ENCODE assay signal across 8 cellular contexts in the genomic region with DNA sequence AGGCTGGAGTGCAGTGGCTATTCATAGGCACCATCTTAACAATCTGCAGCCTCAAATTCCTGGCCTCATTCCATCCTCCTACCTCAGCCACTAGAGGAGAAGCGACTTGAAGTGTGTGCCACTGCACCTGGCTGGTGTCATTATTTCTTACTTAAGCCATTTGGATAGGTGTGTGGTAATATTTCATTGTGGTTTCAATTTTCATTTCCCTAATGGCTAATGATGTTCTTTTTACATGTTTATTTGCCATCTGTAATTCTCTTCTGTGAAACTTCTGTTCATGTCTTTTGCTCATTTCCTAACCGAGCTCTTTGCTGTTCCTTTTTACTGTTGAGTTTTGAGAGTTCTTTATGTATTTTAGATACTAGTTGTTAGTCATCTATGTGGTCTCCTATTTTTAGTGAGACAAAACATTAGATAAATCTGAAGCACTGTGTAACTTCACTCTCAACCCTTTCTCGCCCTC.
DNase-seq lines count a peak whose midpoint lies in the region; ATAC-seq and TF ChIP-seq lines count a peak whose summit lies in the region.
"Had no signal": no experiment of that assay in that cellular context is flagged by ENCODE, and none has a peak within 500 bp of the region (broad histone marks: within the 10 kb centered on the region; RNA-seq: fewer than 3 reads in every experiment).

No MANE protein-coding gene starts in this region.

- H3K4me2 ChIP-seq in IMR-90 (ENCODE audit: low read depth, low read length) = no peak overlapping the region

- CTCF ChIA-PET in IMR-90 (lab: Yijun Ruan, JAX) = no interaction called here

- dilution Hi-C loops in IMR-90 (cut with HindIII; ENCODE audit: low sequenced_read_pairs, unreplicated experiment) = no loop called here

- POLR2A ChIA-PET in IMR-90 (lab: Charles Lee; ENCODE audit: unreplicated experiment) = no interaction called here

- DNase-seq in IMR-90 (peak; percentile 12), fibroblast of villous mesenchyme (ENCODE audit: low read depth) (peak; percentile 16), EL (no peak), inferior parietal cortex (ENCODE audit: extremely low spot score) (no peak)
- DNase-seq in stimulated activated naive CD4-positive, alpha-beta T cell (lab: John Stamatoyannopoulos, UW) = no peak

- no peaks in the 10 kb centered on the region for H3K36me3 ChIP-seq in IMR-90 (ENCODE audit: control insufficient read depth, insufficient read depth, low read length)

- no peak overlapping the region; the same call in 1 of the 2 replicates for H3K27ac ChIP-seq in IMR-90 (ENCODE audit: insufficient read depth, low read length)
- H3K27ac ChIP-seq: SK-N-MC had no signal

- H4K91ac ChIP-seq in IMR-90 (ENCODE audit: insufficient read depth, low read depth, low read length) = no peak overlapping the region

- H3K23ac ChIP-seq in IMR-90 (ENCODE audit: low read depth, low read length) = no peak overlapping the region

- H3K14ac ChIP-seq in IMR-90 (replicated peaks; ENCODE audit: low read depth, low read length) = no peak overlapping the region

- no peak for TF ChIP-seq RAD21 in IMR-90 (IDR thresholded peaks at IDR 0.05; ENCODE audit: low read length)

- no peak overlapping the region for H3K18ac ChIP-seq in IMR-90 (ENCODE audit: low read depth, low read length)

- H3K4ac ChIP-seq in IMR-90 (ENCODE audit: low read depth, low read length) = no peak overlapping the region

- no peak overlapping the region for H2BK120ac ChIP-seq in IMR-90 (ENCODE audit: low read depth, low read length)

- peak; percentile 48 for ATAC-seq in GM18508 (IDR thresholded peaks at IDR 0.05; ENCODE audit: insufficient read depth, unreplicated experiment)
- peak; percentile 82 for ATAC-seq in GM21447 (IDR thresholded peaks at IDR 0.05; ENCODE audit: unreplicated experiment)
- ATAC-seq in IMR-90 (ENCODE audit: low read depth) = no peak

- no peaks in the 10 kb centered on the region for H3K27me3 ChIP-seq in IMR-90 (ENCODE audit: control insufficient read depth, insufficient read depth, low read length)

- TF ChIP-seq CTCF in IMR-90 (conservative IDR thresholded peaks at IDR 0.05; ENCODE audit: low read depth, low read length) (no peak), fibroblast of villous mesenchyme (IDR thresholded peaks at IDR 0.05; ENCODE audit: insufficient read depth, low read depth, low read length) (no peak)

- no peak overlapping the region for H2BK15ac ChIP-seq in IMR-90 (ENCODE audit: low read depth, low read length)

- peaks cover 23 to 52% of the 10 kb centered on the region in 2 experiments for H3K79me1 ChIP-seq in IMR-90 (ENCODE audit: low read depth in 1 of 2, low read length in 2 of 2)

- no peaks in the 10 kb centered on the region for H3K9me3 ChIP-seq in IMR-90 (ENCODE audit: control insufficient read depth, insufficient read depth, low read length)

- H2AK5ac ChIP-seq in IMR-90 (ENCODE audit: low read depth, low read length) = no peak overlapping the region

- H2BK5ac ChIP-seq in IMR-90 (ENCODE audit: low read depth, low read length, poor library complexity, severe bottlenecking) = no peak overlapping the region

- H4K20me1 ChIP-seq in IMR-90 (ENCODE audit: insufficient read depth, low read length) = peaks cover 9% of the 10 kb centered on the region; the same call in 1 of the 2 replicates

- H3K9me1 ChIP-seq in IMR-90 (ENCODE audit: insufficient read depth, low read length) = 0 out of 2 replicates have a peak, but pooled peaks cover 2% of the 10 kb centered on the region

- H2AK9ac ChIP-seq in IMR-90 (replicated peaks; ENCODE audit: low read depth, low read length, poor library complexity) = no peak overlapping the region

- H3K4me3 ChIP-seq in IMR-90 (ENCODE audit: insufficient read depth, low read depth, low read length) (no peak overlapping the region), fibroblast of villous mesenchyme (ENCODE audit: low read depth, low read length) (no peak overlapping the region)
- H3K4me3 ChIP-seq: SK-N-MC had no signal

- no CpG with 5 or more reads among the region's 3 CpGs for WGBS in IMR-90 (ENCODE audit: extremely low coverage in 2 of 2, insufficient read length in 1 of 2), 2 experiments

- H3K56ac ChIP-seq in IMR-90 (ENCODE audit: extremely low read depth, insufficient read depth, low read length) = no peak overlapping the region

- H2BK20ac ChIP-seq in IMR-90 (ENCODE audit: low read depth, low read length) = no peak overlapping the region

- TF ChIP-seq POLR2A in IMR-90 (IDR thresholded peaks at IDR 0.05; ENCODE audit: low read depth, low read length) = no peak

- H3K9ac ChIP-seq in IMR-90 (ENCODE audit: low read depth, low read length) = no peak overlapping the region

- no peaks in the 10 kb centered on the region for H3K4me1 ChIP-seq in IMR-90 (ENCODE audit: control insufficient read depth, insufficient read depth, low read length)

- BruUV-seq in IMR-90 (replicated peaks; lab: Mats Ljungman, UMichigan) = no TSS peak

- intact Hi-C loops in IMR-90 (cut with micrococcal nuclease) = no loop called here

- H4K5ac ChIP-seq in IMR-90 (ENCODE audit: low read depth, low read length) = no peak overlapping the region

- in situ Hi-C loops in IMR-90 (cut with MboI; ENCODE audit: low sequenced_read_pairs) = no loop called here

- H2AFZ ChIP-seq in IMR-90 (replicated peaks; ENCODE audit: low read length, poor library complexity) = no peak overlapping the region

- no peak overlapping the region for H4K8ac ChIP-seq in IMR-90 (ENCODE audit: low read depth in 2 of 2, low read length in 2 of 2)

TF ChIP-seq in IMR-90, 13 proteins besides CTCF, POLR2A, EP300 and RAD21:
- TF ChIP-seq MAFK (IDR thresholded peaks at IDR 0.05; ENCODE audit: low read depth, low read length) (no peak), ELK1 (IDR thresholded peaks at IDR 0.05; ENCODE audit: borderline replicate concordance, low read depth, low read length) (no peak), FOS (IDR thresholded peaks at IDR 0.05; ENCODE audit: low read depth, low read length) (no peak), BHLHE40 (IDR thresholded peaks at IDR 0.05; ENCODE audit: low read depth, low read length) (no peak), RFX5 (IDR thresholded peaks at IDR 0.05; ENCODE audit: low read depth, low read length) (no peak), SMC3 (IDR thresholded peaks at IDR 0.05; ENCODE audit: low read depth, low read length) (no peak), CHD1 (IDR thresholded peaks at IDR 0.05; ENCODE audit: low read depth, low read length) (no peak), NFE2L2 (IDR thresholded peaks at IDR 0.05; ENCODE audit: low read depth, low read length) (no peak), MXI1 (IDR thresholded peaks at IDR 0.05; ENCODE audit: borderline replicate concordance, low read depth, low read length) (no peak), MAZ (IDR thresholded peaks at IDR 0.05; ENCODE audit: borderline replicate concordance, low read depth, low read length) (no peak), CEBPB (IDR thresholded peaks at IDR 0.05; ENCODE audit: low read depth, low read length) (no peak), RCOR1 (IDR thresholded peaks at IDR 0.05; ENCODE audit: insufficient replicate concordance, low read length) (no peak)
- TF ChIP-seq, protein P1, sequence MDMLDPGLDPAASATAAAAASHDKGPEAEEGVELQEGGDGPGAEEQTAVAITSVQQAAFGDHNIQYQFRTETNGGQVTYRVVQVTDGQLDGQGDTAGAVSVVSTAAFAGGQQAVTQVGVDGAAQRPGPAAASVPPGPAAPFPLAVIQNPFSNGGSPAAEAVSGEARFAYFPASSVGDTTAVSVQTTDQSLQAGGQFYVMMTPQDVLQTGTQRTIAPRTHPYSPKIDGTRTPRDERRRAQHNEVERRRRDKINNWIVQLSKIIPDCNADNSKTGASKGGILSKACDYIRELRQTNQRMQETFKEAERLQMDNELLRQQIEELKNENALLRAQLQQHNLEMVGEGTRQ (IDR thresholded peaks at IDR 0.05; ENCODE audit: low read depth, low read length) = no peak
TF ChIP-seq in IMR-90: peak in this region for 0.

Comparison
In these comparisons a context has a peak if more than half of its experiments do, and no peak if none do; other contexts are left out.
1. DNase-seq: peak in IMR-90 (single experiment) and fibroblast of villous mesenchyme (single experiment); none in EL (single experiment), inferior parietal cortex (single experiment) and stimulated activated naive CD4-positive, alpha-beta T cell (0 of 6).